ENCODE assay signal across 8 cellular contexts in the genomic region with DNA sequence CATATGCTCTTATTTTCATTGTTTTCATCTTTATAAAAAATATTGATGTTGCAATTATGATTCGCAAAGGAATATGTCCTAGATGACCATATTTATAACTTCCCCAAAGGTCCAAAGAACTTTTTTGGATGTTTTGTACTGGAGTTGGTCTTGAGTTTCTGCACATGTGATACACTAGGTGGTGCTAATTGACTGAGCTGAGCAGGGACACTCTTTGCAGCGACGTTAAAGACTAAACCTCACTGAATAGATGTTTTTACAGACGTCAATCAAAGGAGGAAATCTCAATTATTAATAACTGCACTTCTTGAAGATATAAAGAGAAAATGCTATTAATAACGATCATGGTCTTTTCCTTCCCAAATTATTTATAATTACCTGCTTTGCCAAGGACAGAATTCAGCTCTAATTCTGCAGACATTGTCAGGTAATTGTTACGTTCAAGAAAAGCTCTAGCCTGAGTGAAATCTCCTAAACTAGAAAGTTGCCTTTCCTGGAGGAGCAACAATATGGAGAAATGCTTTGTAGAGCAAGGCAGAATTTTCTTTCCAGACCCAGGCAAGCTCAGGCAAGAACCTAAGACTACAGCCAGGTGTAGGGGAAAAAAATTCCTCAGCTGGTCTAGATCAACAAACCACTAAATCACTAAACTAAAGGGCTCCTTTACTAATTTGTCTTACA.
DNase-seq lines count a peak whose midpoint lies in the region; ATAC-seq and TF ChIP-seq lines count a peak whose summit lies in the region.

No MANE protein-coding gene starts in this region.

- 14 to 19% (median 18%) methylated on average over 6 of the region's 6 CpGs for WGBS in heart left ventricle, 4 donors

- H3K4me1 ChIP-seq in heart left ventricle, result no peaks in the 10 kb centered on the region
- H3K4me1 ChIP-seq in right atrium auricular region, result no peaks in the 10 kb centered on the region

- H3K27ac ChIP-seq in heart left ventricle, result no peak overlapping the region
- no peak overlapping the region for H3K27ac ChIP-seq in right atrium auricular region

- TF ChIP-seq POLR2A in heart left ventricle (IDR thresholded peaks at IDR 0.05), result no peak

- peak; percentile 22 to 68 (median 39) for TF ChIP-seq CTCF in heart left ventricle (IDR thresholded peaks at IDR 0.05)
- TF ChIP-seq CTCF in right atrium auricular region (IDR thresholded peaks at IDR 0.05), result peak in 1 of 2 donors; percentile 62
- peak; percentile 63 for TF ChIP-seq CTCF in LNCaP clone FGC (IDR thresholded peaks at IDR 0.05; ENCODE audit: control insufficient read depth, extremely low read depth, insufficient read depth)

- H3K4me3 ChIP-seq in heart left ventricle (no peak overlapping the region), right atrium auricular region (no peak overlapping the region), LNCaP clone FGC (ENCODE audit: low read depth, low read length) (no peak overlapping the region)

- peaks cover 33% of the 10 kb centered on the region for H3K27me3 Mint-ChIP-seq in activated CD4-positive, alpha-beta memory T cell treated with anti-CD3 and anti-CD28 coated beads, Interleukin-2, amount 10 ng/mL, durations not matched to agents 7 days and 5 days

- H3K27ac Mint-ChIP-seq in activated CD4-positive, alpha-beta memory T cell treated with anti-CD3 and anti-CD28 coated beads, Interleukin-2, amount 10 ng/mL, durations not matched to agents 7 days and 5 days, result no peak overlapping the region

- peak in 3 of 4 donors; percentile 49 to 55 (median 54) for ATAC-seq in heart left ventricle
- ATAC-seq in left lobe of liver, result peak; percentile 83
- no peak for ATAC-seq in GM18520 (IDR thresholded peaks at IDR 0.05; ENCODE audit: unreplicated experiment)

- H3K36me3 Mint-ChIP-seq in activated CD4-positive, alpha-beta memory T cell treated with anti-CD3 and anti-CD28 coated beads, Interleukin-2, amount 10 ng/mL, durations not matched to agents 7 days and 5 days (ENCODE audit: low read depth), result no peaks in the 10 kb centered on the region

- no peaks in the 10 kb centered on the region for H3K4me1 Mint-ChIP-seq in activated CD4-positive, alpha-beta memory T cell treated with anti-CD3 and anti-CD28 coated beads, Interleukin-2, amount 10 ng/mL, durations not matched to agents 7 days and 5 days

- H3K36me3 ChIP-seq in heart left ventricle (no peaks in the 10 kb centered on the region), right atrium auricular region (no peaks in the 10 kb centered on the region)

- POLR2A ChIA-PET in activated CD4-positive, alpha-beta memory T cell treated with anti-CD3 and anti-CD28 coated beads, Interleukin-2, amount 10 ng/mL, durations not matched to agents 7 days and 5 days (lab: Charles Lee), result no interaction called here

- DNase-seq in heart left ventricle, result no peak
- no peak for DNase-seq in right atrium auricular region (ENCODE audit: low spot score)
- DNase-seq in LNCaP clone FGC (ENCODE audit: low read depth), result no peak
- peak; percentile 32 for DNase-seq in amniotic stem cell (lab: John Stamatoyannopoulos, UW)
- DNase-seq in left lobe of liver (ENCODE audit: low spot score), result no peak
- DNase-seq in NCI-H446 treated with DMSO at 0.1 percent for 48 hours (lab: John Stamatoyannopoulos, UW), result no peak
- DNase-seq in activated CD4-positive, alpha-beta memory T cell treated with anti-CD3 and anti-CD28 coated beads, Interleukin-2, amount 10 ng/mL, durations not matched to agents 7 days and 5 days, result no peak

- CTCF ChIA-PET in activated CD4-positive, alpha-beta memory T cell treated with anti-CD3 and anti-CD28 coated beads, Interleukin-2, amount 10 ng/mL, durations not matched to agents 7 days and 5 days (lab: Charles Lee), result interaction anchor here (0.7 to 2.5 kb wide), 8 partner anchors 9 to 803 kb away, joined by 3 to 7 read pairs (median 4); no protein-coding TSS in a partner anchor

- no peak overlapping the region for H3K4me3 Mint-ChIP-seq in activated CD4-positive, alpha-beta memory T cell treated with anti-CD3 and anti-CD28 coated beads, Interleukin-2, amount 10 ng/mL, durations not matched to agents 7 days and 5 days

- H3K27me3 ChIP-seq in heart left ventricle (peaks cover 0 to 9% (median 0%) of the 10 kb centered on the region in 9 donors), right atrium auricular region (no peaks in the 10 kb centered on the region)

- H3K9me3 ChIP-seq in heart left ventricle (no peaks in the 10 kb centered on the region), right atrium auricular region (no peaks in the 10 kb centered on the region)

- intact Hi-C loops in heart left ventricle (cut with DNase I), result loop anchor here in 7 of 10 donors (2.0 to 10.0 kb wide), 5 partner anchors 169 to 599 kb away; no protein-coding TSS in a partner anchor

- no peaks in the 10 kb centered on the region for H3K9me3 Mint-ChIP-seq in activated CD4-positive, alpha-beta memory T cell treated with anti-CD3 and anti-CD28 coated beads, Interleukin-2, amount 10 ng/mL, durations not matched to agents 7 days and 5 days
